2 cellular contexts compared by ENCODE assay signal in genomic region chr4:165819126-165819525, GRCh38. TPM values are rescaled to one million over a fixed set of nuclear protein-coding genes. Genes with fewer than 3 reads are reported as not detected.
"Had no signal": no experiment of that assay in that cellular context is flagged by ENCODE, and none has a peak within 500 bp of the region (broad histone marks: within the 10 kb centered on the region; RNA-seq: fewer than 3 reads in every experiment).

No MANE protein-coding gene starts in this region.

RNA-seq across cellular contexts. Expression of gene TLL1, which starts 53.9 kb away (rescaled TPM):
- total RNA-seq: GM23248, H9 had no signal
- polyA plus RNA-seq: GM23248 had no signal
